Comparison of ENCODE assay signal across 8 cellular contexts in genomic region chr3:53196575-53197407, GRCh38. TPM values are rescaled to one million over a fixed set of nuclear protein-coding genes. Genes with fewer than 3 reads are reported as not detected.
DNase-seq lines count a peak whose midpoint lies in the region; ATAC-seq, FAIRE-seq and TF ChIP-seq lines count a peak whose summit lies in the region.

No MANE protein-coding gene starts in this region.

- H3K9me3 ChIP-seq in mammary epithelial cell (replicated peaks; ENCODE audit: insufficient read depth, low read length): no peaks in the 10 kb centered on the region

- no peaks in the 10 kb centered on the region for H3K27me3 ChIP-seq in mammary epithelial cell (ENCODE audit: insufficient read depth, low read length)

- 74% methylated on average over 16 of the region's 17 CpGs for WGBS in mammary epithelial cell (ENCODE audit: low coverage, missing lambda C conversion rate)

- peak; percentile 46 for ATAC-seq in GM19372 (IDR thresholded peaks at IDR 0.05; ENCODE audit: low read depth, unreplicated experiment)
- ATAC-seq in GM21576 (IDR thresholded peaks at IDR 0.05; ENCODE audit: unreplicated experiment): no peak

- H3K4me2 ChIP-seq in mammary epithelial cell (ENCODE audit: insufficient read depth, low read depth, low read length): no peak overlapping the region

- no TSS peak for BruUV-seq in mammary epithelial cell (replicated peaks; lab: Mats Ljungman, UMichigan)

- intact Hi-C loops in mammary epithelial cell (cut with micrococcal nuclease): loop anchor here (1.0 kb wide), 2 partner anchors 62 to 82 kb away; no protein-coding TSS in a partner anchor

- DNase-seq in ACHN: peak; percentile 20
- DNase-seq in RCC 7860 (ENCODE audit: low spot score): peak; percentile 23
- DNase-seq in mammary epithelial cell: no peak
- peak; percentile 67 for DNase-seq in stimulated activated CD4-positive, alpha-beta T cell treated with anti-CD3 and anti-CD28 coated beads, Interleukin-15, amount 100 ng/mL, for 24 hours
- DNase-seq in effector CD8-positive, alpha-beta T cell (lab: John Stamatoyannopoulos, UW): no peak
- DNase-seq in activated gamma-delta T cell (lab: John Stamatoyannopoulos, UW): no peak

- TF ChIP-seq CTCF in mammary epithelial cell (conservative IDR thresholded peaks at IDR 0.05 in 1 of 2, IDR thresholded peaks at IDR 0.05 in 1 of 2; ENCODE audit: extremely low read depth in 1 of 2, insufficient read depth in 1 of 2, low read depth in 1 of 2, low read length in 2 of 2): no peak

- no peak overlapping the region for H3K4me3 ChIP-seq in mammary epithelial cell (replicated peaks in 1 of 3; ENCODE audit: insufficient read depth in 1 of 3, low read depth in 2 of 3, low read length in 3 of 3)

- no peak overlapping the region for H3K27ac ChIP-seq in mammary epithelial cell (ENCODE audit: insufficient read depth, low read depth, low read length)

- H3K9ac ChIP-seq in mammary epithelial cell (ENCODE audit: insufficient read depth, low read length): no peak overlapping the region

- CTCF ChIA-PET in mammary epithelial cell (lab: Charles Lee; ENCODE audit: low non-redundant PET): interaction anchor here (0.6 to 1.1 kb wide), 3 partner anchors 41 to 87 kb away, joined by 3 to 6 read pairs (median 4); no protein-coding TSS in a partner anchor

- peaks cover 2% of the 10 kb centered on the region for H3K36me3 ChIP-seq in mammary epithelial cell (ENCODE audit: insufficient read depth, low read length)

- H4K20me1 ChIP-seq in mammary epithelial cell (ENCODE audit: insufficient read depth, low read length): no peaks in the 10 kb centered on the region

- in situ Hi-C loops in ACHN (cut with HindIII; ENCODE audit: low pct_ligation_motif_present, low pct_unique_long_range_greater_than_20kb, low sequenced_read_pairs): no loop called here
- in situ Hi-C loops in mammary epithelial cell (cut with MboI; ENCODE audit: low sequenced_read_pairs in 2 of 2): loop anchor here in 1 of 2 donors (5.0 kb wide), 1 partner anchor 64 kb away; the partner anchor contains the start of gene RFT1

- no peaks in the 10 kb centered on the region for H3K79me2 ChIP-seq in mammary epithelial cell (ENCODE audit: insufficient read depth, low read length)

- peaks cover 11% of the 10 kb centered on the region for H3K4me1 ChIP-seq in mammary epithelial cell (ENCODE audit: insufficient read depth, low read length)

- dilution Hi-C loops in mammary epithelial cell (cut with HindIII; ENCODE audit: low sequenced_read_pairs): no loop called here

- no peak for FAIRE-seq in RCC 7860 (lab: Jason Lieb, UNC)

- peak overlapping the region; percentile 6 for H2AFZ ChIP-seq in mammary epithelial cell (ENCODE audit: low read depth, low read length)

RNA-seq across cellular contexts. Expression of gene PRKCD, which starts 35.8 kb away (rescaled TPM):
- total RNA-seq in mammary epithelial cell: 10 to 100 TPM in 1 of 2 donors, 1 to 10 TPM in 1; 6.2 to 37.2 TPM
- 60.1 TPM for polyA plus RNA-seq in mammary epithelial cell
- 39.5 TPM for polyA minus RNA-seq in mammary epithelial cell

RNA-seq across cellular contexts. Expression of gene TKT, which starts 59.0 kb away (rescaled TPM):
- 100 to 1,000 TPM; 545 to 600 TPM for total RNA-seq in mammary epithelial cell
- polyA plus RNA-seq in mammary epithelial cell: 437 TPM
- polyA minus RNA-seq in mammary epithelial cell: 384 TPM

Comparison
In these comparisons a context has a peak if more than half of its experiments do, and no peak if none do; other contexts are left out.
1. DNase-seq: peak in ACHN (single experiment), RCC 7860 (single experiment) and stimulated activated CD4-positive, alpha-beta T cell treated with anti-CD3 and anti-CD28 coated beads, Interleukin-15, amount 100 ng/mL, for 24 hours (single experiment); none in mammary epithelial cell (single experiment), effector CD8-positive, alpha-beta T cell (single experiment) and activated gamma-delta T cell (single experiment).